Comparison of ENCODE assay signal across 1 cellular context in the genomic region with DNA sequence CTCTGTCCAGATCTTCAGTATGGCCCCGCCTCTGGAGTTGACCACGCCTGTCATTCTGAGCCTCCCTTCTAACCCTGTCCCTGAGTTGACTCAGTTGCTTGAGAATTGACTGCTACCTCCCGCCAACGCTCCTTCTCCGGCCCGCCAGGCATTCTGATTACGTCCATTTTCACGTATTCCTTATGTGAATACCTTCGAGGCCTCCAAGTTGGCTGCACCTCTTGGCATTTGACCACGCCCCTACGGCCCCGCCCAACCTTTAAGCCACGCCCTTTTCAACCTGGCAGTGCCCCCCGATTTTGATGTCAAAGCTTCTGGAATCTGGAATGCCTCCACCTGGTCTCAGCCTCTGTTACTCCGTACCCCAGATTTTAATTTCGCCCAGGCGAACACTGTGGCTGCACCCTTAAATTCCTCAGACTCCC.
TF ChIP-seq lines count a peak whose summit lies in the region.

No MANE protein-coding gene starts in this region.

TF ChIP-seq in K562, 482 proteins besides CTCF, POLR2A, EP300 and RAD21 (continued from another document):
- TF ChIP-seq JUNB (CRISPR knock-in tag; conservative IDR thresholded peaks at IDR 0.05) = no peak
- 0 out of 2 replicates have a peak, but pooled peaks have one; percentile 55 for TF ChIP-seq AFF4 (CRISPR knock-in tag; IDR thresholded peaks at IDR 0.05)
- TF ChIP-seq SP1 (CRISPR knock-in tag; IDR thresholded peaks at IDR 0.05) = peak; percentile 47; the same call in 1 of the 2 replicates
- peak in 1 of 2 experiments; percentile 46; a peak in 1 of 4 replicates for TF ChIP-seq HDAC1 (IDR thresholded peaks at IDR 0.05)
- TF ChIP-seq GABPB2 (CRISPR knock-in tag; conservative IDR thresholded peaks at IDR 0.05) = no peak
- no peak for TF ChIP-seq BRD9 (IDR thresholded peaks at IDR 0.05; ENCODE audit: low read depth, partially characterized antibody)
- no peak for TF ChIP-seq ZNF3 (CRISPR knock-in tag; IDR thresholded peaks at IDR 0.05)
- TF ChIP-seq, protein P1, sequence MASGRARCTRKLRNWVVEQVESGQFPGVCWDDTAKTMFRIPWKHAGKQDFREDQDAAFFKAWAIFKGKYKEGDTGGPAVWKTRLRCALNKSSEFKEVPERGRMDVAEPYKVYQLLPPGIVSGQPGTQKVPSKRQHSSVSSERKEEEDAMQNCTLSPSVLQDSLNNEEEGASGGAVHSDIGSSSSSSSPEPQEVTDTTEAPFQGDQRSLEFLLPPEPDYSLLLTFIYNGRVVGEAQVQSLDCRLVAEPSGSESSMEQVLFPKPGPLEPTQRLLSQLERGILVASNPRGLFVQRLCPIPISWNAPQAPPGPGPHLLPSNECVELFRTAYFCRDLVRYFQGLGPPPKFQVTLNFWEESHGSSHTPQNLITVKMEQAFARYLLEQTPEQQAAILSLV (tag; IDR thresholded peaks at IDR 0.05) = no peak
- TF ChIP-seq E2F8 (IDR thresholded peaks at IDR 0.05; ENCODE audit: low read depth, partially characterized antibody) = no peak
TF ChIP-seq in K562: peak in this region for 15.
